In genomic region chr15:84153655-84154140, GRCh38 we compare ENCODE assay signal across 6 cellular contexts.
DNase-seq lines count a peak whose midpoint lies in the region; ATAC-seq, FAIRE-seq and TF ChIP-seq lines count a peak whose summit lies in the region.
"Not testable (repeated sequence)": the region's sequence is repeated elsewhere in the genome, so short reads cannot be mapped to it uniquely, and the experiment has no call there.

No MANE protein-coding gene starts in this region.

- not testable (repeated sequence) for H3K36me3 ChIP-seq in RWPE2 (ENCODE audit: low read depth); kidney (ENCODE audit: control insufficient read depth in 1 of 2, insufficient read depth in 2 of 2, low read length in 2 of 2)

- H3K9me3 ChIP-seq in RWPE2 (ENCODE audit: severe bottlenecking); kidney (ENCODE audit: control insufficient read depth in 1 of 2, low read length in 2 of 2): not testable (repeated sequence)

- H3K27ac Mint-ChIP-seq in chondrocyte (ENCODE audit: unreplicated experiment): not testable (repeated sequence)
- H3K27ac Mint-ChIP-seq in nephron progenitor cell: peak overlapping the region; percentile 99

- not testable (repeated sequence) for H3K4me3 ChIP-seq in RWPE2 (ENCODE audit: severe bottlenecking); kidney (ENCODE audit: low read length in 2 of 2)

- H3K9ac ChIP-seq in kidney (ENCODE audit: low read length in 2 of 2): not testable (repeated sequence)

- H3K4me1 ChIP-seq in RWPE2 (ENCODE audit: insufficient read depth, poor library complexity, severe bottlenecking); kidney (ENCODE audit: control insufficient read depth in 1 of 2, insufficient read depth in 1 of 2, low read depth in 1 of 2, low read length in 2 of 2): not testable (repeated sequence)

- ATAC-seq in RWPE2 (ENCODE audit: low read depth); Right ventricle myocardium inferior: not testable (repeated sequence)

- not testable (repeated sequence) for H3K36me3 Mint-ChIP-seq in chondrocyte (ENCODE audit: low read depth); nephron progenitor cell (ENCODE audit: low read depth)

- intact Hi-C loops in Right ventricle myocardium inferior (cut with DNase I); kidney (cut with DNase I): not testable (repeated sequence)

- not testable (repeated sequence) for H3K4me3 Mint-ChIP-seq in chondrocyte (ENCODE audit: unreplicated experiment)
- H3K4me3 Mint-ChIP-seq in nephron progenitor cell: peak overlapping the region; percentile 68

- H3K4me1 Mint-ChIP-seq in chondrocyte (ENCODE audit: low read depth): not testable (repeated sequence)
- H3K4me1 Mint-ChIP-seq in nephron progenitor cell: peaks cover 75% of the 10 kb centered on the region

- H3K27ac ChIP-seq in RWPE2 (ENCODE audit: poor library complexity, severe bottlenecking); kidney (ENCODE audit: low read depth in 2 of 2, low read length in 2 of 2): not testable (repeated sequence)

- FAIRE-seq in kidney (lab: Jason Lieb, UNC): not testable (repeated sequence)

- not testable (repeated sequence) for TF ChIP-seq CTCF in RWPE2 (IDR thresholded peaks at IDR 0.05; ENCODE audit: poor library complexity, severe bottlenecking); chondrocyte (IDR thresholded peaks at IDR 0.05); kidney (IDR thresholded peaks at IDR 0.05; ENCODE audit: borderline replicate concordance, extremely low read depth, insufficient read depth); nephron progenitor cell (IDR thresholded peaks at IDR 0.05)

- H3K27me3 ChIP-seq in RWPE2 (ENCODE audit: insufficient read depth, poor library complexity, severe bottlenecking): not testable (repeated sequence)

- peak; percentile 48 for DNase-seq in RWPE2 (ENCODE audit: low spot score)
- DNase-seq in chondrocyte (ENCODE audit: low spot score): peak; percentile 44
- DNase-seq in Right ventricle myocardium inferior (ENCODE audit: missing footprints): peak; percentile 18
- DNase-seq in kidney: peak; percentile 40
- DNase-seq in nephron progenitor cell: not testable (repeated sequence)
- DNase-seq in retina: peak; percentile 20

- H3K27me3 Mint-ChIP-seq in chondrocyte (ENCODE audit: low read depth); nephron progenitor cell (ENCODE audit: low read depth, poor library complexity): not testable (repeated sequence)

- not testable (repeated sequence) for H3K9me3 Mint-ChIP-seq in chondrocyte (ENCODE audit: low read depth); nephron progenitor cell
